ENCODE assay signal across 28 cellular contexts in genomic region chr19:55314396-55314795, GRCh38. TPM values are rescaled to one million over a fixed set of nuclear protein-coding genes. Genes with fewer than 3 reads are reported as not detected.
"Had no signal": no experiment of that assay in that cellular context is flagged by ENCODE, and none has a peak within 500 bp of the region (broad histone marks: within the 10 kb centered on the region; RNA-seq: fewer than 3 reads in every experiment).

No MANE protein-coding gene starts in this region.

- H3K4me3 Mint-ChIP-seq: natural killer cell treated with Interleukin-12 subunit alpha and Interleukin-12 subunit beta and Interleukin-15 and Interleukin-18, amount 100 ng/mL, for 72 hours; stimulated activated naive B cell treated with anti-CD40 and anti-IgM and Interleukin-4, amounts not matched to agents 10 μg/mL and 1 μg/mL and 100 μg/mL, for 72 hours; stimulated activated naive CD8-positive, alpha-beta T cell treated with anti-CD3 and anti-CD28 coated beads, Interleukin-15, amount 100 ng/mL, for 72 hours had no signal

- H3K4me1 ChIP-seq: heart left ventricle, spleen, transverse colon had no signal

- H3K9me3 ChIP-seq: thoracic aorta, transverse colon had no signal

- H3K4me3 ChIP-seq: coronary artery, dorsolateral prefrontal cortex, heart left ventricle, lung, spleen, thoracic aorta, transverse colon had no signal

- H3K27ac Mint-ChIP-seq: stimulated activated naive B cell treated with anti-CD40 and anti-IgM and Interleukin-4, amounts not matched to agents 10 μg/mL and 1 μg/mL and 100 μg/mL, for 72 hours had no signal

- ATAC-seq: esophagus mucosa; heart left ventricle; left colon; left ventricle myocardium superior; natural killer cell treated with Interleukin-12 subunit alpha and Interleukin-12 subunit beta and Interleukin-15 and Interleukin-18, amount 100 ng/mL, for 72 hours; sciatic nerve; stimulated activated naive B cell treated with anti-CD40 and anti-IgM and Interleukin-4, amounts not matched to agents 10 μg/mL and 1 μg/mL and 100 μg/mL, for 72 hours; stimulated activated naive CD8-positive, alpha-beta T cell treated with anti-CD3 and anti-CD28 coated beads, Interleukin-15, amount 100 ng/mL, for 72 hours had no signal

- H3K36me3 Mint-ChIP-seq: natural killer cell treated with Interleukin-12 subunit alpha and Interleukin-12 subunit beta and Interleukin-15 and Interleukin-18, amount 100 ng/mL, for 72 hours had no signal

- H3K9me3 Mint-ChIP-seq: natural killer cell treated with Interleukin-12 subunit alpha and Interleukin-12 subunit beta and Interleukin-15 and Interleukin-18, amount 100 ng/mL, for 72 hours; stimulated activated naive B cell treated with anti-CD40 and anti-IgM and Interleukin-4, amounts not matched to agents 10 μg/mL and 1 μg/mL and 100 μg/mL, for 72 hours; stimulated activated naive CD8-positive, alpha-beta T cell treated with anti-CD3 and anti-CD28 coated beads, Interleukin-15, amount 100 ng/mL, for 72 hours had no signal

- DNase-seq: dorsolateral prefrontal cortex; effector CD8-positive, alpha-beta T cell; heart left ventricle; hippocampal formation; left colon; left ventricle myocardium superior; mesenchymal stem cell; midbrain; spleen; stimulated activated CD4-positive, alpha-beta T cell treated with anti-CD3 and anti-CD28 coated beads, Interleukin-15, amount 100 ng/mL, for 24 hours; stimulated activated CD4-positive, alpha-beta T cell treated with anti-CD3 and anti-CD28 coated beads, Interleukin-1b, Interleukin-23, amount 100 ng/mL, for 48 hours; stimulated activated CD4-positive, alpha-beta T cell treated with anti-CD3 and anti-CD28 coated beads, Interleukin-4, amount 100 ng/mL, for 24 hours; stimulated activated naive B cell treated with anti-CD40 and anti-IgM and Interleukin-4, amounts not matched to agents 10 μg/mL and 1 μg/mL and 100 μg/mL, for 72 hours; stimulated activated naive CD8-positive, alpha-beta T cell treated with anti-CD3 and anti-CD28 coated beads, Interleukin-15, amount 100 ng/mL, for 72 hours; transverse colon had no signal

- H3K27me3 Mint-ChIP-seq: natural killer cell treated with Interleukin-12 subunit alpha and Interleukin-12 subunit beta and Interleukin-15 and Interleukin-18, amount 100 ng/mL, for 72 hours; stimulated activated naive B cell treated with anti-CD40 and anti-IgM and Interleukin-4, amounts not matched to agents 10 μg/mL and 1 μg/mL and 100 μg/mL, for 72 hours; stimulated activated naive CD8-positive, alpha-beta T cell treated with anti-CD3 and anti-CD28 coated beads, Interleukin-15, amount 100 ng/mL, for 72 hours had no signal

- H3K27me3 ChIP-seq: dorsolateral prefrontal cortex, spleen, transverse colon had no signal

- H3K27ac ChIP-seq: coronary artery, heart left ventricle, spleen, thoracic aorta, transverse colon had no signal

- H3K4me1 Mint-ChIP-seq: stimulated activated naive B cell treated with anti-CD40 and anti-IgM and Interleukin-4, amounts not matched to agents 10 μg/mL and 1 μg/mL and 100 μg/mL, for 72 hours had no signal

- H3K36me3 ChIP-seq: thoracic aorta, transverse colon had no signal

RNA-seq across cellular contexts. Expression of gene TMEM150B, which starts 10.7 kb away (rescaled TPM):
- total RNA-seq: esophagus mucosa, fibroblast of lung, frontal cortex, glomerular endothelial cell, kidney epithelial cell, pulmonary artery endothelial cell had no signal
- polyA plus RNA-seq: fibroblast of lung had no signal

RNA-seq across cellular contexts. Expression of gene COX6B2, which starts 40.1 kb away (rescaled TPM):
- total RNA-seq: glomerular endothelial cell; left ventricle myocardium superior; natural killer cell treated with Interleukin-12 subunit alpha and Interleukin-12 subunit beta and Interleukin-15 and Interleukin-18, amount 100 ng/mL, for 72 hours; pulmonary artery endothelial cell; skeletal muscle tissue; subcutaneous adipose tissue; thoracic aorta had no signal
- polyA plus RNA-seq: heart left ventricle had no signal
